ENCODE assay signal across 9 cellular contexts in genomic region chr6:37168163-37168758, GRCh38. TPM values are rescaled to one million over a fixed set of nuclear protein-coding genes. Genes with fewer than 3 reads are reported as not detected.
DNase-seq lines count a peak whose midpoint lies in the region; ATAC-seq lines count a peak whose summit lies in the region.
"Had no signal": no experiment of that assay in that cellular context is flagged by ENCODE, and none has a peak within 500 bp of the region (broad histone marks: within the 10 kb centered on the region; RNA-seq: fewer than 3 reads in every experiment).

No MANE protein-coding gene starts in this region.

- ATAC-seq in stimulated activated naive CD8-positive, alpha-beta T cell treated with anti-CD3 and anti-CD28 coated beads, Interleukin-15, Interleukin-2, amounts not matched to agents 100 U/mL and 50 U/mL, for 24 hours, result no peak
- ATAC-seq in naive B cell (ENCODE audit: low read depth in 2 of 2) (no peak), GM21423 (IDR thresholded peaks at IDR 0.05; ENCODE audit: unreplicated experiment) (no peak)
- ATAC-seq: left lobe of liver had no signal

- H3K36me3 Mint-ChIP-seq in stimulated activated naive CD8-positive, alpha-beta T cell treated with anti-CD3 and anti-CD28 coated beads, Interleukin-15, Interleukin-2, amounts not matched to agents 100 ng/mL and 50 ng/mL, for 24 hours (ENCODE audit: low read depth), result peaks cover 23% of the 10 kb centered on the region
- H3K36me3 Mint-ChIP-seq in naive B cell, result peaks cover 0 to 3% of the 10 kb centered on the region in 2 donors

- H3K4me1 ChIP-seq in adipocyte (ENCODE audit: control insufficient read depth, insufficient read depth, low read length), result peaks cover 24% of the 10 kb centered on the region

- H3K36me3 ChIP-seq in adipocyte (ENCODE audit: control insufficient read depth, insufficient read depth, low read length, severe bottlenecking), result peaks cover 19% of the 10 kb centered on the region

- H3K27ac Mint-ChIP-seq in stimulated activated naive CD8-positive, alpha-beta T cell treated with anti-CD3 and anti-CD28 coated beads, Interleukin-15, Interleukin-2, amounts not matched to agents 100 ng/mL and 50 ng/mL, for 24 hours, result peak overlapping the region; percentile 16
- H3K27ac Mint-ChIP-seq in naive B cell, result peak overlapping the region in 4 of 6 donors; percentile 43 to 98 (median 89)

- no peaks in the 10 kb centered on the region for H3K9me3 ChIP-seq in adipocyte (ENCODE audit: control insufficient read depth, low read length)

- H3K27me3 Mint-ChIP-seq in stimulated activated naive CD8-positive, alpha-beta T cell treated with anti-CD3 and anti-CD28 coated beads, Interleukin-15, Interleukin-2, amounts not matched to agents 100 ng/mL and 50 ng/mL, for 24 hours, result no peaks in the 10 kb centered on the region
- H3K27me3 Mint-ChIP-seq in naive B cell, result no peaks in the 10 kb centered on the region

- H3K9me3 Mint-ChIP-seq in stimulated activated naive CD8-positive, alpha-beta T cell treated with anti-CD3 and anti-CD28 coated beads, Interleukin-15, Interleukin-2, amounts not matched to agents 100 ng/mL and 50 ng/mL, for 24 hours, result no peaks in the 10 kb centered on the region
- no peaks in the 10 kb centered on the region for H3K9me3 Mint-ChIP-seq in naive B cell

- peak overlapping the region; percentile 87 for H3K4me3 Mint-ChIP-seq in stimulated activated naive CD8-positive, alpha-beta T cell treated with anti-CD3 and anti-CD28 coated beads, Interleukin-15, Interleukin-2, amounts not matched to agents 100 ng/mL and 50 ng/mL, for 24 hours
- peak overlapping the region in 7 of 8 donors; percentile 48 to 95 (median 94) for H3K4me3 Mint-ChIP-seq in naive B cell

- peaks cover 27% of the 10 kb centered on the region for H3K4me1 Mint-ChIP-seq in stimulated activated naive CD8-positive, alpha-beta T cell treated with anti-CD3 and anti-CD28 coated beads, Interleukin-15, Interleukin-2, amounts not matched to agents 100 ng/mL and 50 ng/mL, for 24 hours (ENCODE audit: low read depth)
- peaks cover 22 to 34% (median 33%) of the 10 kb centered on the region in 3 donors for H3K4me1 Mint-ChIP-seq in naive B cell

- DNase-seq in stimulated activated naive CD8-positive, alpha-beta T cell treated with anti-CD3 and anti-CD28 coated beads, Interleukin-15, Interleukin-2, amounts not matched to agents 100 U/mL and 50 U/mL, for 24 hours, result no peak
- DNase-seq in adipocyte (ENCODE audit: low read depth) (no peak), naive B cell (no peak), cerebellar cortex (ENCODE audit: low spot score) (no peak), NCI-H2227 treated with DMSO at 0.1 percent for 48 hours (lab: John Stamatoyannopoulos, UW) (no peak), NCI-H526 (lab: John Stamatoyannopoulos, UW) (no peak)

- peak overlapping the region; percentile 84 for H3K4me3 ChIP-seq in adipocyte (ENCODE audit: low read length)

- H3K9ac ChIP-seq in adipocyte (ENCODE audit: low read length), result peak overlapping the region; percentile 90

- H3K27me3 ChIP-seq in adipocyte (replicated peaks; ENCODE audit: control insufficient read depth, insufficient read depth, low read length), result no peaks in the 10 kb centered on the region

RNA-seq across cellular contexts. Expression of gene PIM1, which starts 1.7 kb away (rescaled TPM):
- 10 to 100 TPM; 15.0 to 46.3 (median 24.3) TPM for polyA plus RNA-seq in naive B cell (ENCODE audit: low read depth in 6 of 6)
